In genomic region chr2:213991454-213992108, GRCh38 we compare ENCODE assay signal across 20 cellular contexts.
"Had no signal": no experiment of that assay in that cellular context is flagged by ENCODE, and none has a peak within 500 bp of the region (broad histone marks: within the 10 kb centered on the region; RNA-seq: fewer than 3 reads in every experiment).

No MANE protein-coding gene starts in this region.

- H3K36me3 Mint-ChIP-seq: activated naive CD4-positive, alpha-beta T cell treated with anti-CD3 and anti-CD28 coated beads, Interleukin-2, amount 10 ng/mL, durations not matched to agents 7 days and 5 days had no signal

- H3K4me1 ChIP-seq: left lung, thyroid gland had no signal

- H3K27ac Mint-ChIP-seq: activated naive CD4-positive, alpha-beta T cell treated with anti-CD3 and anti-CD28 coated beads, Interleukin-2, amount 10 ng/mL, durations not matched to agents 7 days and 5 days; effector memory CD8-positive, alpha-beta T cell; nephron progenitor cell had no signal

- H3K4me3 Mint-ChIP-seq: activated naive CD4-positive, alpha-beta T cell treated with anti-CD3 and anti-CD28 coated beads, Interleukin-2, amount 10 ng/mL, durations not matched to agents 7 days and 5 days; effector memory CD8-positive, alpha-beta T cell; nephron progenitor cell had no signal

- H3K9me3 Mint-ChIP-seq: activated naive CD4-positive, alpha-beta T cell treated with anti-CD3 and anti-CD28 coated beads, Interleukin-2, amount 10 ng/mL, durations not matched to agents 7 days and 5 days; effector memory CD8-positive, alpha-beta T cell; nephron progenitor cell had no signal

- ATAC-seq: effector memory CD8-positive, alpha-beta T cell; left lung had no signal

- H3K27me3 ChIP-seq: left lung, thyroid gland had no signal

- DNase-seq: activated CD4-positive, alpha-beta T cell treated with anti-CD3 and anti-CD28 coated beads for 1 hour; activated CD8-positive, alpha-beta memory T cell treated with anti-CD3 and anti-CD28 coated beads for 24 hours; activated CD8-positive, alpha-beta memory T cell treated with anti-CD3 and anti-CD28 coated beads, Interleukin-2, amount 50 U/mL, for 48 hours; activated effector memory CD4-positive, alpha-beta T cell treated with Interleukin-2 at 50 U/mL for 16 hours; activated naive CD4-positive, alpha-beta T cell treated with anti-CD3 and anti-CD28 coated beads, Interleukin-2, amount 10 ng/mL, durations not matched to agents 7 days and 5 days; activated T-cell treated with anti-CD3 and anti-CD28 coated beads, Interleukin-2, amount 50 U/mL, for 48 hours; caudate nucleus; effector memory CD8-positive, alpha-beta T cell; foreskin melanocyte; glutamatergic neuron; kidney; left lung; nephron progenitor cell; nucleus accumbens; stimulated activated CD4-positive, alpha-beta T cell treated with anti-CD3 and anti-CD28 coated beads, Interleukin-12 subunit alpha, Interleukin-12 subunit beta, amount 100 ng/mL, for 4 hours; stimulated activated CD4-positive, alpha-beta T cell treated with anti-CD3 and anti-CD28 coated beads, Interleukin-1b, Interleukin-23, amount 100 ng/mL, for 48 hours; stimulated activated CD8-positive, alpha-beta memory T cell treated with anti-CD3 and anti-CD28 coated beads, Interleukin-4, amount 100 ng/mL, for 48 hours; stimulated activated naive CD4-positive, alpha-beta T cell; thyroid gland; WERI-Rb-1 had no signal

- H3K4me3 ChIP-seq: left lung, thyroid gland had no signal

- H3K27me3 Mint-ChIP-seq: activated naive CD4-positive, alpha-beta T cell treated with anti-CD3 and anti-CD28 coated beads, Interleukin-2, amount 10 ng/mL, durations not matched to agents 7 days and 5 days; effector memory CD8-positive, alpha-beta T cell had no signal

- H3K36me3 ChIP-seq: left lung, thyroid gland, WERI-Rb-1 had no signal

- H3K9me3 ChIP-seq: left lung, thyroid gland had no signal

- H3K27ac ChIP-seq: left lung, thyroid gland, WERI-Rb-1 had no signal

- H3K4me1 Mint-ChIP-seq: activated naive CD4-positive, alpha-beta T cell treated with anti-CD3 and anti-CD28 coated beads, Interleukin-2, amount 10 ng/mL, durations not matched to agents 7 days and 5 days; nephron progenitor cell had no signal
